7 cellular contexts compared by ENCODE assay signal in genomic region chr10:62241521-62241920, GRCh38. TPM values are rescaled to one million over a fixed set of nuclear protein-coding genes. Genes with fewer than 3 reads are reported as not detected.
A peak's percentile ranks its signal among the peaks of the same experiment; 100 is the strongest.
DNase-seq lines count a peak whose midpoint lies in the region; ATAC-seq and TF ChIP-seq lines count a peak whose summit lies in the region.
"Not testable (repeated sequence)": the region's sequence is repeated elsewhere in the genome, so short reads cannot be mapped to it uniquely, and the experiment has no call there.

No MANE protein-coding gene starts in this region.

- H3K4me1 ChIP-seq in CD4-positive, CD25-positive, alpha-beta regulatory T cell (ENCODE audit: control insufficient read depth, insufficient read depth, low read length, poor library complexity, severe bottlenecking) = peaks cover 61% of the 10 kb centered on the region
- H3K4me1 ChIP-seq in RWPE2 (ENCODE audit: insufficient read depth, poor library complexity, severe bottlenecking) = peaks cover 30% of the 10 kb centered on the region
- not testable (repeated sequence) for H3K4me1 ChIP-seq in mesenchymal stem cell (ENCODE audit: control insufficient read depth, insufficient read depth, low read depth, low read length)

- not testable (repeated sequence) for ATAC-seq in CD4-positive, CD25-positive, alpha-beta regulatory T cell (ENCODE audit: low read depth in 2 of 2); RWPE2 (ENCODE audit: low read depth); T-helper 17 cell; stimulated activated effector memory CD8-positive, alpha-beta T cell treated with anti-CD3 and anti-CD28 coated beads, Interleukin-12 subunit alpha, Interleukin-12 subunit beta, amount 100 ng/mL, for 72 hours

- DNase-seq in CD4-positive, CD25-positive, alpha-beta regulatory T cell; RWPE2 (ENCODE audit: low spot score); T-helper 17 cell; activated T-cell treated with anti-CD3 and anti-CD28 coated beads, Interleukin-2, amount 50 U/mL, for 24 hours; mesenchymal stem cell; stimulated activated effector memory CD8-positive, alpha-beta T cell treated with anti-CD3 and anti-CD28 coated beads, Interleukin-12 subunit alpha, Interleukin-12 subunit beta, amount 100 ng/mL, for 72 hours (ENCODE audit: low spot score in 2 of 2): not testable (repeated sequence)

- H4K8ac ChIP-seq in mesenchymal stem cell (ENCODE audit: low read length) = peak overlapping the region; percentile 12

- H2BK12ac ChIP-seq in mesenchymal stem cell (ENCODE audit: low read length in 2 of 2) = peak overlapping the region in 1 of 2 experiments; percentile 83

- not testable (repeated sequence) for H4K91ac ChIP-seq in mesenchymal stem cell (ENCODE audit: low read length)

- H3K9me3 Mint-ChIP-seq in CD4-positive, CD25-positive, alpha-beta regulatory T cell; activated T-cell treated with anti-CD3 and anti-CD28 coated beads, Interleukin-2, amount 50 U/mL, for 24 hours; stimulated activated effector memory CD8-positive, alpha-beta T cell treated with anti-CD3 and anti-CD28 coated beads, Interleukin-12 subunit alpha, Interleukin-12 subunit beta, amount 100 ng/mL, for 72 hours: not testable (repeated sequence)

- not testable (repeated sequence) for H3K14ac ChIP-seq in mesenchymal stem cell (ENCODE audit: low read length in 2 of 2)

- not testable (repeated sequence) for H3K36me3 ChIP-seq in CD4-positive, CD25-positive, alpha-beta regulatory T cell (ENCODE audit: control insufficient read depth, insufficient read depth, low read length); KOPT-K1 (ENCODE audit: insufficient read depth, low read length); RWPE2 (ENCODE audit: low read depth); mesenchymal stem cell (ENCODE audit: control insufficient read depth in 1 of 2, insufficient read depth in 2 of 2, low read depth in 1 of 2, low read length in 2 of 2)

- not testable (repeated sequence) for H2BK120ac ChIP-seq in mesenchymal stem cell (ENCODE audit: low read depth, low read length)

- H3K27me3 Mint-ChIP-seq in CD4-positive, CD25-positive, alpha-beta regulatory T cell; T-helper 17 cell; activated T-cell treated with anti-CD3 and anti-CD28 coated beads, Interleukin-2, amount 50 U/mL, for 24 hours: not testable (repeated sequence)

- H3K27ac ChIP-seq in CD4-positive, CD25-positive, alpha-beta regulatory T cell (ENCODE audit: insufficient read depth, low read length, poor library complexity, severe bottlenecking); mesenchymal stem cell (ENCODE audit: low read length, poor library complexity, severe bottlenecking): not testable (repeated sequence)
- H3K27ac ChIP-seq in KOPT-K1 (ENCODE audit: low read depth, low read length, poor library complexity, severe bottlenecking) (peak overlapping the region; percentile 70), RWPE2 (ENCODE audit: poor library complexity, severe bottlenecking) (peak overlapping the region; percentile 89)

- H3K23ac ChIP-seq in mesenchymal stem cell (ENCODE audit: low read length in 2 of 2) = not testable (repeated sequence)

- H3K4me3 ChIP-seq in CD4-positive, CD25-positive, alpha-beta regulatory T cell (ENCODE audit: low read depth, low read length) = peak overlapping the region; percentile 99
- not testable (repeated sequence) for H3K4me3 ChIP-seq in RWPE2 (ENCODE audit: severe bottlenecking); mesenchymal stem cell (ENCODE audit: insufficient read depth in 1 of 2, low read depth in 1 of 2, low read length in 2 of 2)

- peaks cover 33 to 65% (median 43%) of the 10 kb centered on the region in 4 donors for H3K4me1 Mint-ChIP-seq in CD4-positive, CD25-positive, alpha-beta regulatory T cell
- peaks cover 19% of the 10 kb centered on the region for H3K4me1 Mint-ChIP-seq in T-helper 17 cell
- H3K4me1 Mint-ChIP-seq in activated T-cell treated with anti-CD3 and anti-CD28 coated beads, Interleukin-2, amount 50 U/mL, for 24 hours (ENCODE audit: low read depth) = peaks cover 50% of the 10 kb centered on the region
- H3K4me1 Mint-ChIP-seq in stimulated activated effector memory CD8-positive, alpha-beta T cell treated with anti-CD3 and anti-CD28 coated beads, Interleukin-12 subunit alpha, Interleukin-12 subunit beta, amount 100 ng/mL, for 72 hours = not testable (repeated sequence)

- H3K36me3 Mint-ChIP-seq in CD4-positive, CD25-positive, alpha-beta regulatory T cell; T-helper 17 cell (ENCODE audit: low read depth); activated T-cell treated with anti-CD3 and anti-CD28 coated beads, Interleukin-2, amount 50 U/mL, for 24 hours (ENCODE audit: low read depth); stimulated activated effector memory CD8-positive, alpha-beta T cell treated with anti-CD3 and anti-CD28 coated beads, Interleukin-12 subunit alpha, Interleukin-12 subunit beta, amount 100 ng/mL, for 72 hours: not testable (repeated sequence)

- not testable (repeated sequence) for H3K9me3 ChIP-seq in CD4-positive, CD25-positive, alpha-beta regulatory T cell (ENCODE audit: control insufficient read depth in 2 of 2, low read length in 2 of 2); KOPT-K1 (ENCODE audit: insufficient read depth, low read length, poor library complexity, severe bottlenecking); RWPE2 (ENCODE audit: severe bottlenecking); T-helper 17 cell (ENCODE audit: control insufficient read depth, low read length, poor library complexity, severe bottlenecking); mesenchymal stem cell (ENCODE audit: control insufficient read depth, low read length)

- H2BK15ac ChIP-seq in mesenchymal stem cell (ENCODE audit: low read depth, poor library complexity, severe bottlenecking) = not testable (repeated sequence)

- H2BK5ac ChIP-seq in mesenchymal stem cell (ENCODE audit: low read depth, low read length, poor library complexity, severe bottlenecking) = not testable (repeated sequence)

- H3K9ac ChIP-seq in mesenchymal stem cell (ENCODE audit: low read length) = not testable (repeated sequence)

- H3K4me2 ChIP-seq in mesenchymal stem cell (ENCODE audit: low read length, poor library complexity, severe bottlenecking) = not testable (repeated sequence)

- peak overlapping the region; percentile 35 for H2AK5ac ChIP-seq in mesenchymal stem cell (ENCODE audit: low read length, severe bottlenecking)

- H2AFZ ChIP-seq in mesenchymal stem cell (ENCODE audit: low read depth, low read length) = not testable (repeated sequence)

- H3K79me1 ChIP-seq in mesenchymal stem cell (replicated peaks; ENCODE audit: low read length, poor library complexity, severe bottlenecking) = not testable (repeated sequence)

- not testable (repeated sequence) for H3K27me3 ChIP-seq in CD4-positive, CD25-positive, alpha-beta regulatory T cell (ENCODE audit: control insufficient read depth, insufficient read depth, low read length); RWPE2 (ENCODE audit: insufficient read depth, poor library complexity, severe bottlenecking); mesenchymal stem cell (ENCODE audit: control insufficient read depth in 1 of 2, insufficient read depth in 1 of 2, low read length in 2 of 2)

- peak overlapping the region; percentile 46 to 87 (median 73) for H3K27ac Mint-ChIP-seq in CD4-positive, CD25-positive, alpha-beta regulatory T cell
- peak overlapping the region; percentile 29 for H3K27ac Mint-ChIP-seq in T-helper 17 cell
- peak overlapping the region; percentile 60 for H3K27ac Mint-ChIP-seq in activated T-cell treated with anti-CD3 and anti-CD28 coated beads, Interleukin-2, amount 50 U/mL, for 24 hours
- H3K27ac Mint-ChIP-seq in stimulated activated effector memory CD8-positive, alpha-beta T cell treated with anti-CD3 and anti-CD28 coated beads, Interleukin-12 subunit alpha, Interleukin-12 subunit beta, amount 100 ng/mL, for 72 hours = peak overlapping the region; percentile 45

- TF ChIP-seq CTCF in RWPE2 (IDR thresholded peaks at IDR 0.05; ENCODE audit: poor library complexity, severe bottlenecking) = not testable (repeated sequence)

- peak overlapping the region; percentile 15 to 73 (median 60) for H3K4me3 Mint-ChIP-seq in CD4-positive, CD25-positive, alpha-beta regulatory T cell
- H3K4me3 Mint-ChIP-seq in T-helper 17 cell; activated T-cell treated with anti-CD3 and anti-CD28 coated beads, Interleukin-2, amount 50 U/mL, for 24 hours; stimulated activated effector memory CD8-positive, alpha-beta T cell treated with anti-CD3 and anti-CD28 coated beads, Interleukin-12 subunit alpha, Interleukin-12 subunit beta, amount 100 ng/mL, for 72 hours: not testable (repeated sequence)

- H3K18ac ChIP-seq in mesenchymal stem cell (ENCODE audit: low read depth in 1 of 2, low read length in 2 of 2) = peak overlapping the region in 1 of 2 experiments; percentile 52

- H3K4ac ChIP-seq in mesenchymal stem cell (ENCODE audit: low read depth in 1 of 2, low read length in 2 of 2) = peak overlapping the region in 1 of 2 experiments; percentile 24

- 100% methylated on average over 2 of the region's 4 CpGs for whole genome bisulfite sequencing in mesenchymal stem cell

RNA-seq across cellular contexts. Expression of gene RTKN2, which starts 27.1 kb away (rescaled TPM):
- total RNA-seq in CD4-positive, CD25-positive, alpha-beta regulatory T cell = 99.5 TPM
- polyA plus RNA-seq in CD4-positive, CD25-positive, alpha-beta regulatory T cell = 10 to 100 TPM; 38.0 to 64.2 (median 60.4) TPM
- 1 to 10 TPM; 3.8 to 8.1 TPM for total RNA-seq in T-helper 17 cell
- 0.66 TPM for polyA plus RNA-seq in mesenchymal stem cell (2013, experiment 1 of 2)
- polyA plus RNA-seq in mesenchymal stem cell (2013, experiment 2 of 2) = 0.66 TPM

Comparison
In these comparisons a context has a peak if more than half of its experiments do, and no peak if none do; other contexts are left out.
1. RNA of gene RTKN2, which starts 27.1 kb away (total RNA-seq): 99.5 TPM in CD4-positive, CD25-positive, alpha-beta regulatory T cell (single experiment); 3.8 to 8.1 TPM in T-helper 17 cell; every median in the first group is over 10 times any median in the second.
2. Peak in every context shown above with its lines, with median percentiles within 50 percentile points of each other: H3K27ac Mint-ChIP-seq.